Comparison of ENCODE assay signal across 13 cellular contexts in the genomic region with DNA sequence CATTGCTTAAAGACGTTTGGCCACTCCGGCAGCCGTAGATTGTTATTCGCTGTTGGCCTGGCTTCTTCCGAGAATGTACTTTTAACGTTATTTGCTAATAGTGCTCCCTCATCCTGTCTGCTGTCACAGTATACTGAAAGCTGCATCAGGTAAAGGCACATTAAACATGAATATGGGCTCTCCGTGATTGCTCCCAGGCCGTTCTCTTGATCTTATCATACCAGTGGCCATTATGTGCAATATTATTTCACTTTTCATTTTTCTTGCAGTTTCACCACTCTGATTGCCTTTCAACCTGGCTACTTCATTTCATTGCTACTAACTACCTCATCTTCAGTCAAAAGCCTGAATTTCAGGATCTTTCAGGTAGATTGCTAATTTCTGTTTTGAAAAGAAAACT. TPM values are rescaled to one million over a fixed set of nuclear protein-coding genes. Genes with fewer than 3 reads are reported as not detected.
A peak's percentile ranks its signal among the peaks of the same experiment; 100 is the strongest.
DNase-seq lines count a peak whose midpoint lies in the region; ATAC-seq and TF ChIP-seq lines count a peak whose summit lies in the region.
"Had no signal": no experiment of that assay in that cellular context is flagged by ENCODE, and none has a peak within 500 bp of the region (broad histone marks: within the 10 kb centered on the region; RNA-seq: fewer than 3 reads in every experiment).

No MANE protein-coding gene starts in this region.

- peak overlapping the region; percentile 43 for H3K27ac Mint-ChIP-seq in neural crest cell (ENCODE audit: unreplicated experiment)
- H3K27ac Mint-ChIP-seq: B cell; CD8-positive, alpha-beta T cell; H9; IgD-negative memory B cell had no signal

- peaks cover 11% of the 10 kb centered on the region for H3K4me1 ChIP-seq in cardiac muscle cell (ENCODE audit: low read depth)

- H3K9me3 Mint-ChIP-seq in neural crest cell = no peaks in the 10 kb centered on the region
- H3K9me3 Mint-ChIP-seq: CD8-positive, alpha-beta T cell; H9; IgD-negative memory B cell had no signal

- intact Hi-C loops in left cardiac atrium (cut with DNase I) = no loop called here

- H3K4me3 Mint-ChIP-seq in neural crest cell = no peak overlapping the region
- H3K4me3 Mint-ChIP-seq: B cell; CD8-positive, alpha-beta T cell; H9; IgD-negative memory B cell had no signal

- no peaks in the 10 kb centered on the region for H3K27me3 Mint-ChIP-seq in neural crest cell (ENCODE audit: low read depth)
- H3K27me3 Mint-ChIP-seq: B cell, IgD-negative memory B cell had no signal

- no peaks in the 10 kb centered on the region for H3K4me1 Mint-ChIP-seq in neural crest cell

- no peak overlapping the region for H3K4me3 ChIP-seq in cardiac muscle cell
- H3K4me3 ChIP-seq: BLaER1 treated with 17β-estradiol and CSF1 and Interleukin-3, amounts not matched to agents 10 nM and 100 nM had no signal

- TF ChIP-seq CTCF in cardiac muscle cell (IDR thresholded peaks at IDR 0.05; ENCODE audit: low read depth, low read length) (no peak), VCaP (conservative IDR thresholded peaks at IDR 0.05) (no peak), neural crest cell (conservative IDR thresholded peaks at IDR 0.05) (no peak)

- no peaks in the 10 kb centered on the region for H3K27me3 ChIP-seq in cardiac muscle cell
- H3K27me3 ChIP-seq: BLaER1 treated with 17β-estradiol and CSF1 and Interleukin-3, amounts not matched to agents 10 nM and 100 nM had no signal

- peaks cover 85% of the 10 kb centered on the region for H3K36me3 ChIP-seq in cardiac muscle cell

- ATAC-seq in left cardiac atrium (no peak), GM19395 (IDR thresholded peaks at IDR 0.05; ENCODE audit: unreplicated experiment) (no peak), GM19328 (IDR thresholded peaks at IDR 0.05; ENCODE audit: unreplicated experiment) (no peak)
- ATAC-seq: CD8-positive, alpha-beta T cell had no signal

- H3K9me3 ChIP-seq in cardiac muscle cell (ENCODE audit: low read depth) = no peaks in the 10 kb centered on the region
- H3K9me3 ChIP-seq: BLaER1 treated with 17β-estradiol and CSF1 and Interleukin-3, amounts not matched to agents 10 nM and 100 nM had no signal

- DNase-seq in cardiac muscle cell (ENCODE audit: low read depth in 1 of 2, low spot score in 1 of 2) (no peak), left cardiac atrium (no peak), neural crest cell (ENCODE audit: low read depth, low spot score) (no peak), NCI-H345 (lab: John Stamatoyannopoulos, UW) (no peak)
- DNase-seq: Calu3; CD8-positive, alpha-beta T cell; H9 had no signal

- peak overlapping the region; percentile 46 for H3K27ac ChIP-seq in cardiac muscle cell
- peak overlapping the region; percentile 21 for H3K27ac ChIP-seq in VCaP
- H3K27ac ChIP-seq: BLaER1 treated with 17β-estradiol and CSF1 and Interleukin-3, amounts not matched to agents 10 nM and 100 nM had no signal

- H3K36me3 Mint-ChIP-seq in neural crest cell (ENCODE audit: low read depth) = peaks cover 23% of the 10 kb centered on the region
- H3K36me3 Mint-ChIP-seq: CD8-positive, alpha-beta T cell; IgD-negative memory B cell had no signal

RNA-seq across cellular contexts. Expression of a gene that starts 34.0 kb away (rescaled TPM):
- 15.7 and 23.9 TPM in 2 replicates for total RNA-seq in cardiac muscle cell
- polyA plus RNA-seq in cardiac muscle cell = 51.1 and 54.8 TPM in 2 replicates
- total RNA-seq in left cardiac atrium = 10 to 100 TPM; 73.1 to 76.0 TPM
- 10.3 and 10.4 TPM in 2 replicates for total RNA-seq in neural crest cell

RNA-seq across cellular contexts. Expression of a gene that starts 57.4 kb away (rescaled TPM):
- total RNA-seq in cardiac muscle cell = 343 and 477 TPM in 2 replicates
- 455 and 589 TPM in 2 replicates for polyA plus RNA-seq in cardiac muscle cell
- total RNA-seq in left cardiac atrium = 100 to 1,000 TPM; 101 to 110 TPM
- total RNA-seq in neural crest cell = 62.6 and 66.9 TPM in 2 replicates
